In the genomic region with DNA sequence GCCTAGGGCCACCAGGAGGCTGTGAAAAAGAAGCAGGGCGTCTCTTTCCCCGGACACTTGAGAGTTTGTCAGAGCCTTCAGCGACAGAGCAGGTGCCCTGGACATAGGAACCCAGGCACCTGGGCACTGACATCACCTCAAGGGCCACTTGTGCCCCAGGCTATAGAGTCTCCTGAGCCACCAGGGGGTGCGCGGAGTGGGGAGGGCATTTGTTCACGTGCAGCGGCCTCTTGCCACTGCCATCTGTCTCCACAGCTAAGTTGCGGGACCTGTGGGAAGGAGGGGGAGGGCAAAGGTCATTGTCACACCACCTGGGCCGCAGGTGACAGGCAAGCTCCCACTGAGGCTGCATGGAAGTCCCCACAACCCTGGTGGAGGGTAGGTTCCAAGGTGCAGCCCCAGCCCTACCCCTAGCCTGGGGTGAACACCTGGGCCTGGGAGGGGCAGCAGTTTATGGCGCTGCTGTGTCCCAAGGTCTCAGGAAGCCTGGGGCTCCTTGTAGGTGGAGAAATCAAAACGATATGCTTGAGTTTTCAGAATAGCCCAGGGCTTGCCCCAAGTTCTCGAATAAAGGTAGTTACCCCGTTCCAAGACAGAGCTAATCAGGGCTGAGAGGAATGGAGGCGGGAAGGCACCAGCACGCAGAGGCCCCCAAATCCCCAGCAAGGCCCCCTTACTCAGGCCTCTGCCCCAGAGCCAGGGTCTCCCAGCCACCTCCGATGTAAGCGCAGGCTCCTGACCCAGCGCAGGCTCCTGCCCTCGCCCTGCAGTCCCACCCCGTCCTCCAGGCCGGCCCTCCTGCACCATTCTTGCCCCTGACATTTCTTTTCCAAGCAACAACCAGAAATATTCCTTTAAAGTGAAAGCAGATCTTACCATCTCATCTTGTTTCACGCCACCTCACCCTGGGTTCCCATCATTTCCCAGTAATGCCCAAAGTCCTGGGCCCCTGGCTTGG, we compare ENCODE assay signal across 18 cellular contexts.
DNase-seq lines count a peak whose midpoint lies in the region; ATAC-seq and TF ChIP-seq lines count a peak whose summit lies in the region.
"Had no signal": no experiment of that assay in that cellular context is flagged by ENCODE, and none has a peak within 500 bp of the region (broad histone marks: within the 10 kb centered on the region; RNA-seq: fewer than 3 reads in every experiment).

No MANE protein-coding gene starts in this region.

- H2BK120ac ChIP-seq in mesendoderm (ENCODE audit: low read depth, low read length): no peak overlapping the region

- no peak overlapping the region for H3K56ac ChIP-seq in mesendoderm (ENCODE audit: low read length)

- in situ Hi-C loops in KBM-7 (cut with MboI; ENCODE audit: low pct_unique_long_range_greater_than_20kb, low sequenced_read_pairs): no loop called here

- H4K5ac ChIP-seq in mesendoderm (ENCODE audit: low read length): no peak overlapping the region

- H3K4me3 ChIP-seq in HUES48 (ENCODE audit: low read depth, low read length): peak overlapping the region; percentile 3; the same call in 1 of the 2 replicates
- H3K4me3 ChIP-seq in mesendoderm (ENCODE audit: low read length): no peak overlapping the region
- H3K4me3 ChIP-seq in lower leg skin (ENCODE audit: low read depth, poor library complexity, severe bottlenecking): no peak overlapping the region
- H3K4me3 ChIP-seq: thyroid gland had no signal

- no peaks in the 10 kb centered on the region for H3K36me3 Mint-ChIP-seq in activated naive CD4-positive, alpha-beta T cell treated with anti-CD3 and anti-CD28 coated beads, Interleukin-2, amount 10 ng/mL, durations not matched to agents 7 days and 5 days
- H3K36me3 Mint-ChIP-seq: CD4-positive, CD25-positive, alpha-beta regulatory T cell; mesothelial cell of epicardium had no signal

- H3K27me3 ChIP-seq in HUES48 (ENCODE audit: control insufficient read depth, insufficient read depth, low read length): no peaks in the 10 kb centered on the region
- H3K27me3 ChIP-seq in mesendoderm (ENCODE audit: insufficient read depth, low read length, poor library complexity): no peaks in the 10 kb centered on the region
- H3K27me3 ChIP-seq: thyroid gland had no signal

- H3K27ac Mint-ChIP-seq in activated naive CD4-positive, alpha-beta T cell treated with anti-CD3 and anti-CD28 coated beads, Interleukin-2, amount 10 ng/mL, durations not matched to agents 7 days and 5 days: no peak overlapping the region
- H3K27ac Mint-ChIP-seq: CD4-positive, CD25-positive, alpha-beta regulatory T cell; mesothelial cell of epicardium had no signal

- DNase-seq in AG20443 (ENCODE audit: low spot score) (peak; percentile 6), RWPE1 (ENCODE audit: low spot score) (no peak), mesendoderm (no peak), lower leg skin (ENCODE audit: low spot score in 2 of 2) (no peak), KBM-7 (no peak)
- DNase-seq in activated naive CD4-positive, alpha-beta T cell treated with anti-CD3 and anti-CD28 coated beads, Interleukin-2, amount 10 ng/mL, durations not matched to agents 7 days and 5 days: no peak
- DNase-seq: activated CD4-positive, alpha-beta T cell treated with anti-CD3 and anti-CD28 coated beads, Interleukin-2, amount 50 U/mL, for 1 hour; activated naive CD4-positive, alpha-beta T cell treated with Interleukin-2 at 50 U/mL for 16 hours; anterior cingulate cortex; CD4-positive, CD25-positive, alpha-beta regulatory T cell; KG1; NCI-H1092; NCI-H2227 treated with DMSO at 0.1 percent for 48 hours had no signal

- no peaks in the 10 kb centered on the region for H3K79me1 ChIP-seq in mesendoderm (ENCODE audit: low read length)

- no peak overlapping the region for H3K4me2 ChIP-seq in mesendoderm (ENCODE audit: low read length)

- H3K4me3 Mint-ChIP-seq in activated naive CD4-positive, alpha-beta T cell treated with anti-CD3 and anti-CD28 coated beads, Interleukin-2, amount 10 ng/mL, durations not matched to agents 7 days and 5 days: no peak overlapping the region
- H3K4me3 Mint-ChIP-seq: CD4-positive, CD25-positive, alpha-beta regulatory T cell; mesothelial cell of epicardium; neural crest cell had no signal

- no peak for ATAC-seq in HG03025 (IDR thresholded peaks at IDR 0.05; ENCODE audit: low FRiP score, unreplicated experiment)

- H3K27ac ChIP-seq in HUES48 (ENCODE audit: low read depth, low read length): no peak overlapping the region
- peak overlapping the region; percentile 88 for H3K27ac ChIP-seq in RWPE1
- H3K27ac ChIP-seq in mesendoderm (ENCODE audit: low read depth, low read length): no peak overlapping the region

- no peak for TF ChIP-seq CTCF in RWPE1 (conservative IDR thresholded peaks at IDR 0.05; ENCODE audit: low read depth)
- TF ChIP-seq CTCF in lower leg skin (IDR thresholded peaks at IDR 0.05): no peak

- no peaks in the 10 kb centered on the region for H3K79me2 ChIP-seq in mesendoderm (ENCODE audit: control insufficient read depth, insufficient read depth, low read length)

- peaks cover 17% of the 10 kb centered on the region for H3K27me3 Mint-ChIP-seq in activated naive CD4-positive, alpha-beta T cell treated with anti-CD3 and anti-CD28 coated beads, Interleukin-2, amount 10 ng/mL, durations not matched to agents 7 days and 5 days

- peaks cover 2% of the 10 kb centered on the region for H3K4me1 Mint-ChIP-seq in activated naive CD4-positive, alpha-beta T cell treated with anti-CD3 and anti-CD28 coated beads, Interleukin-2, amount 10 ng/mL, durations not matched to agents 7 days and 5 days
- H3K4me1 Mint-ChIP-seq: neural crest cell had no signal

- H3K9me3 ChIP-seq in HUES48 (ENCODE audit: control insufficient read depth, insufficient read depth, low read length): no peaks in the 10 kb centered on the region
- H3K9me3 ChIP-seq: thyroid gland had no signal

- no peak overlapping the region for H3K23ac ChIP-seq in mesendoderm (ENCODE audit: low read length)

- H3K9me3 Mint-ChIP-seq in activated naive CD4-positive, alpha-beta T cell treated with anti-CD3 and anti-CD28 coated beads, Interleukin-2, amount 10 ng/mL, durations not matched to agents 7 days and 5 days: no peaks in the 10 kb centered on the region
- H3K9me3 Mint-ChIP-seq: CD4-positive, CD25-positive, alpha-beta regulatory T cell; mesothelial cell of epicardium; neural crest cell had no signal

- TF ChIP-seq POLR2A in lower leg skin (IDR thresholded peaks at IDR 0.05): no peak

- H3K4me1 ChIP-seq in HUES48 (ENCODE audit: control insufficient read depth, insufficient read depth, low read length) (peaks cover 52% of the 10 kb centered on the region), mesendoderm (ENCODE audit: control insufficient read depth, low read depth, low read length) (peaks cover 2% of the 10 kb centered on the region)

- H3K18ac ChIP-seq in mesendoderm (ENCODE audit: low read length): peak overlapping the region; percentile 24

- CTCF ChIA-PET in RWPE1 (lab: Yijun Ruan, JAX): interaction anchor here (0.6 kb wide), 1 partner anchor 14 kb away, joined by 3 read pairs; no protein-coding TSS in a partner anchor
- CTCF ChIA-PET in activated naive CD4-positive, alpha-beta T cell treated with anti-CD3 and anti-CD28 coated beads, Interleukin-2, amount 10 ng/mL, durations not matched to agents 7 days and 5 days (lab: Charles Lee): no interaction called here

- no peak overlapping the region for H2BK15ac ChIP-seq in mesendoderm (replicated peaks; ENCODE audit: low read depth)

- H4K8ac ChIP-seq in mesendoderm (ENCODE audit: low read depth, low read length): no peak overlapping the region

- no CpG with 5 or more reads among the region's 22 CpGs for WGBS in mesendoderm (ENCODE audit: extremely low coverage, insufficient coverage, low lambda C conversion rate)
- 73 to 74% methylated on average over 16 to 22 of the region's 22 CpGs for WGBS in lower leg skin, 2 donors

- H3K36me3 ChIP-seq in HUES48 (ENCODE audit: control insufficient read depth, insufficient read depth, low read length): no peaks in the 10 kb centered on the region
- no peaks in the 10 kb centered on the region for H3K36me3 ChIP-seq in mesendoderm (ENCODE audit: control insufficient read depth, insufficient read depth, low read length)
- H3K36me3 ChIP-seq: thyroid gland had no signal

- POLR2A ChIA-PET in RWPE1 (lab: Yijun Ruan, JAX; ENCODE audit: low non-redundant PET): no interaction called here

- no peak overlapping the region for H2BK5ac ChIP-seq in mesendoderm (ENCODE audit: low read length)

- H3K9ac ChIP-seq in HUES48 (ENCODE audit: low read depth, low read length) (no peak overlapping the region), mesendoderm (ENCODE audit: low read length) (no peak overlapping the region)

- peak overlapping the region; percentile 41 for H3K4ac ChIP-seq in mesendoderm (ENCODE audit: low read depth, low read length)

- no peak overlapping the region for H2AK5ac ChIP-seq in mesendoderm (ENCODE audit: low read length)

- intact Hi-C loops in lower leg skin (cut with DNase I; ENCODE audit: low total_unique reads): no loop called here
